In the genomic region with DNA sequence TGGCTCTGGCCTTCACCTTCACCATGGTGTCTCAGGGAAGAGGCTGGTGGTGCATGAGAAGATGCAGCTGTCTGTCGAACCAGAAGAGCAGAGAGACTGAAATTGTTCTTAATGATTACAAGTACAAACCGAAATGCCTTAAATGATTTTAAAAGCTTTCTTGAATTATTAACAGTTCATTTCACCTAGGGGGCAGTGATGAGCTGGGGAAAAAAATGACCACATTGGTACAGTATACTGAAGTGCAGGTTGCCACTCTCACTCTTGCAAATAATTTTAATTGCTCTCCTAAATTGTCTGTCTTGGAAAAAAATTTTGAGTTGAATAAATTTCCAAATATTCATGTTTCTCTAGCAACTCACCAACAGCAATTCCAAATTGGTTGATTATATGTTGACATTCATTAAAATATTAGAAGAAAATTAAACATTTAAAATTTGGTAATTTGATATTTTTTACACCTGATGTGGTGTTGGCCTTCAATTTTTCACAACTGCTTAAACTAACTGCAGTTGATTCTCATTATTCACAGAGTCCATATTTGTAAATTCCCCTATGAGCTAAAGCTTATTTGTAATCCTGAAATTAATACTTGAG, we compare ENCODE assay signal across 9 cellular contexts.
DNase-seq lines count a peak whose midpoint lies in the region; ATAC-seq and TF ChIP-seq lines count a peak whose summit lies in the region.
"Had no signal": no experiment of that assay in that cellular context is flagged by ENCODE, and none has a peak within 500 bp of the region (broad histone marks: within the 10 kb centered on the region; RNA-seq: fewer than 3 reads in every experiment).

No MANE protein-coding gene starts in this region.

- H3F3A ChIP-seq in GM23248 (ENCODE audit: insufficient read depth) (no peaks in the 10 kb centered on the region), OCI-LY1 (ENCODE audit: insufficient read depth, low read length) (no peaks in the 10 kb centered on the region)

- H3K9ac ChIP-seq in GM23248 (no peak overlapping the region), OCI-LY1 (ENCODE audit: low read length) (no peak overlapping the region)
- H3K9ac ChIP-seq: parathyroid adenoma had no signal

- H3K27me3 ChIP-seq in GM23248 (replicated peaks; ENCODE audit: insufficient read depth) (no peaks in the 10 kb centered on the region), OCI-LY1 (ENCODE audit: insufficient read depth, low read length) (no peaks in the 10 kb centered on the region)

- H3K27ac ChIP-seq in GM23248 (no peak overlapping the region), OCI-LY1 (ENCODE audit: low read depth, low read length, poor library complexity, severe bottlenecking) (no peak overlapping the region)
- H3K27ac ChIP-seq: parathyroid adenoma had no signal

- no peak overlapping the region for H3K4me3 ChIP-seq in GM23248
- no peak overlapping the region for H3K4me3 ChIP-seq in OCI-LY1 (ENCODE audit: low read depth, low read length, poor library complexity, severe bottlenecking)
- H3K4me3 ChIP-seq in epithelial cell of proximal tubule (ENCODE audit: low read depth, low read length) = no peak overlapping the region

- H3K9me3 ChIP-seq in GM23248 (ENCODE audit: low read depth) (no peaks in the 10 kb centered on the region), OCI-LY1 (ENCODE audit: low read length) (no peaks in the 10 kb centered on the region)

- ATAC-seq in Right ventricle myocardium superior (ENCODE audit: poor library complexity) = no peak

- no peaks in the 10 kb centered on the region for H3K9me2 ChIP-seq in GM23248 (ENCODE audit: insufficient read depth)
- H3K9me2 ChIP-seq in OCI-LY1 (ENCODE audit: low read depth, low read length) = no peaks in the 10 kb centered on the region

- H3K79me2 ChIP-seq in GM23248 (ENCODE audit: insufficient read depth) (no peaks in the 10 kb centered on the region), OCI-LY1 (ENCODE audit: insufficient read depth, low read length) (no peaks in the 10 kb centered on the region)
- H3K79me2 ChIP-seq: parathyroid adenoma had no signal

- DNase-seq in ACHN (peak; percentile 55), GM23248 (peak; percentile 3), epithelial cell of proximal tubule (ENCODE audit: low read depth) (no peak), DMS79 (lab: John Stamatoyannopoulos, UW) (no peak), Right ventricle myocardium superior (no peak), SIG-M5 (lab: John Stamatoyannopoulos, UW) (no peak)
- no peak for DNase-seq in stimulated activated CD4-positive, alpha-beta T cell treated with anti-CD3 and anti-CD28 coated beads, Interleukin-12 subunit alpha, Interleukin-12 subunit beta, amount 100 ng/mL, for 4 hours

- 15 to 18% methylated on average over 2 of the region's 2 CpGs for WGBS in GM23248 (ENCODE audit: low coverage in 1 of 2, low lambda C conversion rate in 2 of 2, missing lambda C conversion rate in 2 of 2), 2 experiments

- H2AFZ ChIP-seq in GM23248 = no peak overlapping the region
- no peak overlapping the region for H2AFZ ChIP-seq in OCI-LY1 (ENCODE audit: low read length)
- H2AFZ ChIP-seq: parathyroid adenoma had no signal

- in situ Hi-C loops in ACHN (cut with HindIII; ENCODE audit: low pct_ligation_motif_present, low pct_unique_long_range_greater_than_20kb, low sequenced_read_pairs) = no loop called here
- in situ Hi-C loops in GM23248 (cut with MboI) = no loop called here

- H3K36me3 ChIP-seq in GM23248 (ENCODE audit: low read depth) (no peaks in the 10 kb centered on the region), OCI-LY1 (ENCODE audit: insufficient read depth, low read length) (no peaks in the 10 kb centered on the region)

- H3K4me2 ChIP-seq in GM23248 (ENCODE audit: unreplicated experiment) (no peak overlapping the region), OCI-LY1 (ENCODE audit: low read length) (no peak overlapping the region)

- intact Hi-C loops in Right ventricle myocardium superior (cut with DNase I) = no loop called here

- TF ChIP-seq CTCF in OCI-LY1 (IDR thresholded peaks at IDR 0.05; ENCODE audit: low read length) (peak; percentile 61), epithelial cell of proximal tubule (conservative IDR thresholded peaks at IDR 0.05; ENCODE audit: low read depth, low read length) (peak; percentile 66)

- no peaks in the 10 kb centered on the region for H3K4me1 ChIP-seq in GM23248 (ENCODE audit: insufficient read depth)
- no peaks in the 10 kb centered on the region for H3K4me1 ChIP-seq in OCI-LY1 (ENCODE audit: insufficient read depth, low read length, severe bottlenecking)
- H3K4me1 ChIP-seq: parathyroid adenoma had no signal

- H4K20me1 ChIP-seq in GM23248 (ENCODE audit: insufficient read depth) = no peaks in the 10 kb centered on the region
- no peaks in the 10 kb centered on the region for H4K20me1 ChIP-seq in OCI-LY1 (ENCODE audit: insufficient read depth, low read length)

Comparison
In these comparisons a context has a peak if more than half of its experiments do, and no peak if none do; other contexts are left out.
1. DNase-seq: peak in ACHN (single experiment) and GM23248 (single experiment); none in epithelial cell of proximal tubule (single experiment), DMS79 (single experiment), Right ventricle myocardium superior (single experiment), SIG-M5 (single experiment) and stimulated activated CD4-positive, alpha-beta T cell treated with anti-CD3 and anti-CD28 coated beads, Interleukin-12 subunit alpha, Interleukin-12 subunit beta, amount 100 ng/mL, for 4 hours (single experiment).